In the genomic region with DNA sequence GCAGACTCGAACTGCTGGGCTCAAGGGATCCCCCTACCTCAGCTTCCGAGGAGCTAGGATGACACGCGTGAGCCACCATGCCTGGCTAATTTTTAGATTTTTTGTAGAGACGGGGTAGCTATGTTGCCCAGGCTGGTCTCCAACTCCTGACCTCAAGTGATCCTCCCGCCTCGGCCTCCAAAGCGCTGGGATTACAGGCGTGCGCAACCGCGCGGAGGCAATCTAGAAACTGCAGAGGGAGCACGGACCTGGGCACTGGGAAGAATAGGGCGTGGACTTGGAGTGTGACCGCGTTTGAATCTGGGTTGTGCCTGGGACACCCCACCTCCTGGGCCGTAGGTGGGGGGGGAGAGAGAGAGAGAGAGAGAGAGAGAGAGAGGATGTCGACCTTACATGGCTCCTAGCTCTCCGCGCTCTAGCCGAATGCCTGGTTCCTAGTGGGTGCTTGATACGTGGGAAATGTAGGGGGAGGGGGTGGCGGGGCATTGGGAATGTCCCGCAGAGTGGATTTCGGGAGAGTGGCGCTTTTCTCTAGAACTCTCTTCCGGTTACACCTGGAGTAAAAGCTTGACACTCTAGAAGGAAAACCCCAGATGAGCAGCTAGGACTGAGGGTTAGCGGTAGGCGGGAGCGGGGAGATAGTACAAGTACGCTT, we compare ENCODE assay signal across 8 cellular contexts. TPM values are rescaled to one million over a fixed set of nuclear protein-coding genes. Genes with fewer than 3 reads are reported as not detected.
DNase-seq lines count a peak whose midpoint lies in the region; ATAC-seq and TF ChIP-seq lines count a peak whose summit lies in the region.

No MANE protein-coding gene starts in this region.

- H3K4me1 ChIP-seq in BE2C = no peaks in the 10 kb centered on the region; the same call in 1 of the 2 replicates
- H3K4me1 ChIP-seq in HUES64 (ENCODE audit: insufficient read depth, low read length) = peaks cover 22% of the 10 kb centered on the region
- H3K4me1 ChIP-seq in mononuclear cell (ENCODE audit: insufficient read depth, low read length) = peaks cover 71% of the 10 kb centered on the region

- ATAC-seq in GM19452 (IDR thresholded peaks at IDR 0.05; ENCODE audit: unreplicated experiment) = peak; percentile 2

- TF ChIP-seq CTCF in BE2C (IDR thresholded peaks at IDR 0.05; ENCODE audit: low read depth, low read length) = no peak

- H3K27me3 ChIP-seq in BE2C (peaks cover 65% of the 10 kb centered on the region), HUES64 (ENCODE audit: insufficient read depth, low read length) (peaks cover 13% of the 10 kb centered on the region), mononuclear cell (ENCODE audit: insufficient read depth, low read length) (no peaks in the 10 kb centered on the region)

- H3K4me3 ChIP-seq in BE2C (ENCODE audit: low read depth, low read length) (peak overlapping the region; percentile 62), HUES64 (ENCODE audit: low read length) (peak overlapping the region; percentile 85), mononuclear cell (ENCODE audit: low read length) (peak overlapping the region; percentile 96)

- H3K9ac ChIP-seq in HUES64 (ENCODE audit: low read depth, low read length) = peak overlapping the region; percentile 88

- H3K9me3 ChIP-seq in BE2C (no peaks in the 10 kb centered on the region), HUES64 (ENCODE audit: insufficient read depth, low read depth, low read length) (no peaks in the 10 kb centered on the region), mononuclear cell (ENCODE audit: low read depth, low read length) (no peaks in the 10 kb centered on the region)

- H3K27ac ChIP-seq in HUES64 (ENCODE audit: low read depth, low read length) (peak overlapping the region; percentile 91; the same call in 1 of the 2 replicates), cingulate gyrus (ENCODE audit: low read depth, low read length) (peak overlapping the region; percentile 94)

- DNase-seq in BE2C = no peak
- no peak for DNase-seq in SKM-1 (lab: John Stamatoyannopoulos, UW; ENCODE audit: unreplicated experiment)
- DNase-seq in iPS-NIHi7 (ENCODE audit: extremely low spot score) = no peak
- DNase-seq in NCI-H146 treated with DMSO at 0.1 percent for 48 hours (lab: John Stamatoyannopoulos, UW; ENCODE audit: unreplicated experiment) = no peak

- 44% methylated on average over 31 of the region's 32 CpGs for WGBS in HUES64

- H3K36me3 ChIP-seq in BE2C = no peaks in the 10 kb centered on the region
- no peaks in the 10 kb centered on the region for H3K36me3 ChIP-seq in HUES64 (ENCODE audit: insufficient read depth, low read length)

RNA-seq across cellular contexts. Expression of a gene that starts 1.2 kb away (rescaled TPM):
- polyA plus RNA-seq in BE2C (2012; ENCODE audit: insufficient read depth, insufficient read length, low read depth) = not detected
- polyA plus RNA-seq in HUES64 (2013, experiment 1 of 2) = 3.5 TPM
- 4.2 TPM for polyA plus RNA-seq in HUES64 (2013, experiment 2 of 2)
- 88.9 TPM for total RNA-seq in mononuclear cell
